ENCODE assay signal across 14 cellular contexts in genomic region chr12:52042706-52043385, GRCh38. TPM values are rescaled to one million over a fixed set of nuclear protein-coding genes. Genes with fewer than 3 reads are reported as not detected.
DNase-seq lines count a peak whose midpoint lies in the region; ATAC-seq, FAIRE-seq and TF ChIP-seq lines count a peak whose summit lies in the region.
"Had no signal": no experiment of that assay in that cellular context is flagged by ENCODE, and none has a peak within 500 bp of the region (broad histone marks: within the 10 kb centered on the region; RNA-seq: fewer than 3 reads in every experiment).

No MANE protein-coding gene starts in this region.

- H3K36me3 ChIP-seq in body of pancreas (replicated peaks in 1 of 2; ENCODE audit: insufficient read depth in 1 of 2, low read depth in 2 of 2) = no peaks in the 10 kb centered on the region
- H3K36me3 ChIP-seq in prostate gland = no peaks in the 10 kb centered on the region

- WGBS in body of pancreas, 2 donors = 50 to 58% methylated on average over 1 to 8 of the region's 8 CpGs
- 85% methylated on average over 8 of the region's 8 CpGs for WGBS in prostate gland

- intact Hi-C loops in body of pancreas (cut with DNase I) = no loop called here
- intact Hi-C loops in prostate gland (cut with DNase I) = no loop called here
- intact Hi-C loops in Calu3 (cut with micrococcal nuclease; ENCODE audit: unreplicated experiment) = no loop called here

- H3K27me3 ChIP-seq in body of pancreas (no peaks in the 10 kb centered on the region), prostate gland (replicated peaks; ENCODE audit: insufficient read depth) (no peaks in the 10 kb centered on the region)

- no peaks in the 10 kb centered on the region for H3K4me1 Mint-ChIP-seq in Calu3 (ENCODE audit: low read depth, unreplicated experiment)

- DNase-seq in COLO668 (lab: John Stamatoyannopoulos, UW; ENCODE audit: unreplicated experiment) (peak; percentile 74), NCI-H146 treated with DMSO at 0.1 percent for 48 hours (lab: John Stamatoyannopoulos, UW; ENCODE audit: unreplicated experiment) (peak; percentile 79), body of pancreas (no peak), prostate gland (ENCODE audit: low spot score) (no peak), Calu3 (no peak), H54 (ENCODE audit: insufficient read length, low spot score) (no peak), NCI-H446 treated with DMSO at 0.1 percent for 48 hours (lab: John Stamatoyannopoulos, UW) (no peak), 8988T (no peak)
- DNase-seq: activated CD4-positive, alpha-beta T cell treated with anti-CD3 and anti-CD28 coated beads, Interleukin-2, amount 10 ng/mL, durations not matched to agents 24 days and 14 days; activated naive CD4-positive, alpha-beta T cell; H9; NCI-H2227 treated with DMSO at 0.1 percent for 48 hours had no signal

- H3K4me3 ChIP-seq in body of pancreas (no peak overlapping the region), prostate gland (no peak overlapping the region)
- H3K4me3 ChIP-seq: K562 had no signal

- H3K27ac ChIP-seq in body of pancreas = peak overlapping the region; percentile 82 to 93 (median 86)
- peak overlapping the region; percentile 97 to 98 for H3K27ac ChIP-seq in prostate gland

- no peak overlapping the region for H3K4me3 Mint-ChIP-seq in Calu3 (ENCODE audit: low read depth, unreplicated experiment)
- H3K4me3 Mint-ChIP-seq: activated CD4-positive, alpha-beta T cell treated with anti-CD3 and anti-CD28 coated beads, Interleukin-2, amount 10 ng/mL, durations not matched to agents 24 days and 14 days; H9 had no signal

- ATAC-seq in body of pancreas = no peak

- CTCF ChIA-PET in Calu3 (lab: Charles Lee) = no interaction called here

- TF ChIP-seq CTCF in body of pancreas (IDR thresholded peaks at IDR 0.05) (no peak), prostate gland (IDR thresholded peaks at IDR 0.05) (no peak), Calu3 (IDR thresholded peaks at IDR 0.05; ENCODE audit: unreplicated experiment) (no peak)

- no peak overlapping the region for H3K27ac Mint-ChIP-seq in Calu3 (ENCODE audit: unreplicated experiment)
- H3K27ac Mint-ChIP-seq: activated CD4-positive, alpha-beta T cell treated with anti-CD3 and anti-CD28 coated beads, Interleukin-2, amount 10 ng/mL, durations not matched to agents 24 days and 14 days had no signal

- H3K4me1 ChIP-seq in body of pancreas (peaks cover 50% of the 10 kb centered on the region), prostate gland (replicated peaks) (peaks cover 24% of the 10 kb centered on the region)

- no peaks in the 10 kb centered on the region for H3K27me3 Mint-ChIP-seq in Calu3 (ENCODE audit: unreplicated experiment)
- H3K27me3 Mint-ChIP-seq: activated CD4-positive, alpha-beta T cell treated with anti-CD3 and anti-CD28 coated beads, Interleukin-2, amount 10 ng/mL, durations not matched to agents 24 days and 14 days had no signal

- H3K9me3 ChIP-seq in body of pancreas = no peaks in the 10 kb centered on the region
- no peaks in the 10 kb centered on the region for H3K9me3 ChIP-seq in prostate gland

- TF ChIP-seq POLR2A in body of pancreas (IDR thresholded peaks at IDR 0.05) (no peak), prostate gland (IDR thresholded peaks at IDR 0.05) (no peak), H54 (IDR thresholded peaks at IDR 0.05; ENCODE audit: low read depth, low read length) (no peak)

- no peak for FAIRE-seq in H54 (lab: Jason Lieb, UNC)
- FAIRE-seq: K562 had no signal

- peaks cover 29% of the 10 kb centered on the region for H3K36me3 Mint-ChIP-seq in Calu3 (ENCODE audit: insufficient read depth, unreplicated experiment)

- no peaks in the 10 kb centered on the region for H3K9me3 Mint-ChIP-seq in Calu3 (ENCODE audit: low read depth, unreplicated experiment)
- H3K9me3 Mint-ChIP-seq: activated CD4-positive, alpha-beta T cell treated with anti-CD3 and anti-CD28 coated beads, Interleukin-2, amount 10 ng/mL, durations not matched to agents 24 days and 14 days; H9 had no signal

- BruUV-seq in Calu3 (replicated peaks; lab: Mats Ljungman, UMichigan) = no TSS peak

RNA-seq across cellular contexts. Expression of gene NR4A1, which starts 8.4 kb away (rescaled TPM):
- total RNA-seq in body of pancreas = 100 to 1,000 TPM in 1 of 2 donors, 10 to 100 TPM in 1; 36.6 to 253 TPM
- 100 to 1,000 TPM in 1 of 2 donors, 10 to 100 TPM in 1; 85.1 to 125 TPM for total RNA-seq in prostate gland
- total RNA-seq in Calu3 (2022) = 18.0 and 18.9 TPM in 2 replicates

RNA-seq across cellular contexts. Expression of gene ATG101, which starts 26.9 kb away (rescaled TPM):
- 10 to 100 TPM; 25.7 to 25.9 TPM for total RNA-seq in body of pancreas
- 10 to 100 TPM; 60.0 to 64.1 TPM for total RNA-seq in prostate gland
- total RNA-seq in Calu3 (2022) = 32.8 and 35.0 TPM in 2 replicates

RNA-seq across cellular contexts. Expression of gene TAMALIN, which starts 36.1 kb away (rescaled TPM):
- total RNA-seq in body of pancreas = 10 to 100 TPM in 1 of 2 donors, 1 to 10 TPM in 1; 7.0 to 19.4 TPM
- total RNA-seq in prostate gland = 10 to 100 TPM; 16.5 to 38.6 TPM
- total RNA-seq in Calu3 (2022) = 0.34 TPM in 1 of 2 replicates, not detected in the other

RNA-seq across cellular contexts. Expression of gene SMIM41, which starts 36.7 kb away (rescaled TPM):
- under 1 TPM; 0.26 to 0.66 TPM for total RNA-seq in body of pancreas
- total RNA-seq in prostate gland = 10 to 100 TPM in 1 of 2 donors, 1 to 10 TPM in 1; 7.5 to 30.2 TPM
- total RNA-seq in Calu3 (2022) = not detected in 2 replicates
- total RNA-seq: H9, K562, SK-MEL-5 had no signal

Comparison
In these comparisons a context has a peak if more than half of its experiments do, and no peak if none do; other contexts are left out.
1. DNase-seq: peak in COLO668 (single experiment) and NCI-H146 treated with DMSO at 0.1 percent for 48 hours (single experiment); none in body of pancreas (0 of 4), prostate gland (single experiment), Calu3 (single experiment), H54 (single experiment), NCI-H446 treated with DMSO at 0.1 percent for 48 hours (single experiment) and 8988T (single experiment).